Comparison of ENCODE assay signal across 20 cellular contexts in the genomic region with DNA sequence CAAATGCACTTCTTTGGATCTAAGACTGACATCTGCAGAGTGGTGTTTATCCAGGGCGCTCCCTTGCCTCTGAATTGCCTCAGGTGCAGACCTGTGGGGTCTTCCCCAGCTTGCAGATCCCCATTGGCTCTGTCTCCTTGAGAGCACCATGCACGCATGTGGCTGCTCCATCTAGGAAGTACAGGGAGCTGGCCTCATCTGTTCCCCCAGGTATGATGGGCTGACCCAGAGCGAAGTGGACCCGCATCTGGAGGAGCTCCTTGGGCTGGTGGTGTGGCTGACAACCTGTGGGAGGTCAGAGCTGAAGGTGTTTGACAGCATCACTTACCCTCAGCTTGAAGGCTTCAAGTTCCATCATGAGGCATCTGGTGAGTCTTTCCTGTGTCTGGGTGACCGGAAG. TPM values are rescaled to one million over a fixed set of nuclear protein-coding genes. Genes with fewer than 3 reads are reported as not detected.
DNase-seq lines count a peak whose midpoint lies in the region; ATAC-seq and TF ChIP-seq lines count a peak whose summit lies in the region.
"Had no signal": no experiment of that assay in that cellular context is flagged by ENCODE, and none has a peak within 500 bp of the region (broad histone marks: within the 10 kb centered on the region; RNA-seq: fewer than 3 reads in every experiment).

No MANE protein-coding gene starts in this region.

- peak overlapping the region; percentile 18 for H3K27ac Mint-ChIP-seq in memory B cell
- peak overlapping the region; percentile 91 for H3K27ac Mint-ChIP-seq in stimulated activated naive B cell treated with anti-CD40 and anti-IgM and Interleukin-4, amounts not matched to agents 10 μg/mL and 1 μg/mL and 100 μg/mL, for 72 hours
- H3K27ac Mint-ChIP-seq: CD4-positive, alpha-beta T cell; HFFc6 had no signal

- H3K36me3 Mint-ChIP-seq in memory B cell: peaks cover 52% of the 10 kb centered on the region
- peaks cover 58 to 70% of the 10 kb centered on the region in 2 donors for H3K36me3 Mint-ChIP-seq in stimulated activated naive B cell treated with anti-CD40 and anti-IgM and Interleukin-4, amounts not matched to agents 10 μg/mL and 1 μg/mL and 100 μg/mL, for 72 hours

- H3K9me3 ChIP-seq in right atrium auricular region (no peaks in the 10 kb centered on the region), heart left ventricle (no peaks in the 10 kb centered on the region)
- H3K9me3 ChIP-seq: BE2C; BLaER1 treated with 17β-estradiol and CSF1 and Interleukin-3, amounts not matched to agents 10 nM and 100 nM; Caco-2; HAP-1 had no signal

- no peak for ATAC-seq in heart left ventricle
- ATAC-seq in memory B cell (ENCODE audit: low read depth): no peak
- no peak for ATAC-seq in stimulated activated naive B cell treated with anti-CD40 and anti-IgM and Interleukin-4, amounts not matched to agents 10 μg/mL and 1 μg/mL and 100 μg/mL, for 72 hours (replicated peaks)
- ATAC-seq in GM19452 (IDR thresholded peaks at IDR 0.05; ENCODE audit: unreplicated experiment): no peak

- H3K4me1 Mint-ChIP-seq in memory B cell: peaks cover 6% of the 10 kb centered on the region
- peaks cover 21 to 57% of the 10 kb centered on the region in 2 donors for H3K4me1 Mint-ChIP-seq in stimulated activated naive B cell treated with anti-CD40 and anti-IgM and Interleukin-4, amounts not matched to agents 10 μg/mL and 1 μg/mL and 100 μg/mL, for 72 hours

- H3K36me3 ChIP-seq in right atrium auricular region (no peaks in the 10 kb centered on the region), heart left ventricle (peaks cover 0 to 15% (median 0%) of the 10 kb centered on the region in 9 donors)
- H3K36me3 ChIP-seq: BE2C, HAP-1 had no signal

- intact Hi-C loops in heart left ventricle (cut with DNase I): no loop called here

- no peak overlapping the region for H3K27ac ChIP-seq in right atrium auricular region
- H3K27ac ChIP-seq in heart left ventricle: no peak overlapping the region
- H3K27ac ChIP-seq: 22Rv1; BLaER1 treated with 17β-estradiol and CSF1 and Interleukin-3, amounts not matched to agents 10 nM and 100 nM had no signal

- DNase-seq in right atrium auricular region (ENCODE audit: low spot score) (peak; percentile 28), heart left ventricle (no peak), memory B cell (ENCODE audit: low spot score in 2 of 2) (no peak), COR-L47 (lab: John Stamatoyannopoulos, UW) (no peak), activated gamma-delta T cell treated with Interleukin-2 at 50 U/mL for 16 hours (no peak), NCI-H1417 (lab: John Stamatoyannopoulos, UW) (no peak)
- no peak for DNase-seq in stimulated activated naive B cell treated with anti-CD40 and anti-IgM and Interleukin-4, amounts not matched to agents 10 μg/mL and 1 μg/mL and 100 μg/mL, for 72 hours
- DNase-seq: BE2C; Caco-2; CD4-positive, alpha-beta T cell; DMS153; DND-41; GOT3; HFFc6 had no signal

- H3K4me3 Mint-ChIP-seq in memory B cell: no peak overlapping the region
- no peak overlapping the region for H3K4me3 Mint-ChIP-seq in stimulated activated naive B cell treated with anti-CD40 and anti-IgM and Interleukin-4, amounts not matched to agents 10 μg/mL and 1 μg/mL and 100 μg/mL, for 72 hours
- H3K4me3 Mint-ChIP-seq: CD14-positive monocyte; CD4-positive, alpha-beta T cell; HFFc6 had no signal

- no peaks in the 10 kb centered on the region for H3K27me3 Mint-ChIP-seq in memory B cell
- H3K27me3 Mint-ChIP-seq in stimulated activated naive B cell treated with anti-CD40 and anti-IgM and Interleukin-4, amounts not matched to agents 10 μg/mL and 1 μg/mL and 100 μg/mL, for 72 hours: no peaks in the 10 kb centered on the region
- H3K27me3 Mint-ChIP-seq: CD4-positive, alpha-beta T cell had no signal

- TF ChIP-seq POLR2A in heart left ventricle (IDR thresholded peaks at IDR 0.05): no peak

- H3K27me3 ChIP-seq in right atrium auricular region: no peaks in the 10 kb centered on the region
- H3K27me3 ChIP-seq in heart left ventricle: no peaks in the 10 kb centered on the region
- H3K27me3 ChIP-seq: BLaER1 treated with 17β-estradiol and CSF1 and Interleukin-3, amounts not matched to agents 10 nM and 100 nM had no signal

- no peak overlapping the region for H3K4me3 ChIP-seq in right atrium auricular region
- no peak overlapping the region for H3K4me3 ChIP-seq in heart left ventricle
- H3K4me3 ChIP-seq: BLaER1 treated with 17β-estradiol and CSF1 and Interleukin-3, amounts not matched to agents 10 nM and 100 nM; HAP-1 had no signal

- no peaks in the 10 kb centered on the region for H3K9me3 Mint-ChIP-seq in memory B cell
- no peaks in the 10 kb centered on the region for H3K9me3 Mint-ChIP-seq in stimulated activated naive B cell treated with anti-CD40 and anti-IgM and Interleukin-4, amounts not matched to agents 10 μg/mL and 1 μg/mL and 100 μg/mL, for 72 hours
- H3K9me3 Mint-ChIP-seq: CD4-positive, alpha-beta T cell; HFFc6 had no signal

- no peak for TF ChIP-seq CTCF in right atrium auricular region (IDR thresholded peaks at IDR 0.05)
- TF ChIP-seq CTCF in heart left ventricle (IDR thresholded peaks at IDR 0.05): no peak

- H3K4me1 ChIP-seq in right atrium auricular region: no peaks in the 10 kb centered on the region
- peaks cover 0 to 17% (median 0%) of the 10 kb centered on the region in 12 donors for H3K4me1 ChIP-seq in heart left ventricle
- H3K4me1 ChIP-seq: BE2C, Caco-2, HAP-1 had no signal

- 90 to 99% (median 96%) methylated on average over 5 of the region's 5 CpGs for WGBS in heart left ventricle, 4 donors

RNA-seq across cellular contexts. Expression of gene WDFY4, which starts 44.5 kb away (rescaled TPM):
- total RNA-seq in right atrium auricular region (1 to 10 TPM in 1 of 2 donors, under 1 TPM in 1; 0.70 to 2.0 TPM), heart left ventricle (10 to 100 TPM in 1 of 9 donors, 1 to 10 TPM in 5, under 1 TPM in 3; 0.56 to 19.8 (median 1.1) TPM)
- polyA plus RNA-seq in heart left ventricle: under 1 TPM; 0.46 to 0.78 TPM
- total RNA-seq: Caco-2, HFFc6 had no signal
- polyA plus RNA-seq: AG04450 had no signal
